8 cellular contexts compared by ENCODE assay signal in genomic region chr17:68794636-68795503, GRCh38.
DNase-seq lines count a peak whose midpoint lies in the region; ATAC-seq and TF ChIP-seq lines count a peak whose summit lies in the region.

No MANE protein-coding gene starts in this region.

- H3K4me1 Mint-ChIP-seq in neural progenitor cell, result peaks cover 26% of the 10 kb centered on the region

- H3K4me2 ChIP-seq in neural progenitor cell, result no peak overlapping the region

- peak; percentile 42 for DNase-seq in SIG-M5 treated with dmso at 0.1 percent for 504 hours (lab: John Stamatoyannopoulos, UW; ENCODE audit: unreplicated experiment)
- DNase-seq in SIG-M5 (lab: John Stamatoyannopoulos, UW), result no peak
- DNase-seq in Peyer's patch, result no peak
- no peak for DNase-seq in neural progenitor cell (ENCODE audit: low spot score)
- DNase-seq in LoVo (ENCODE audit: low spot score), result no peak
- no peak for DNase-seq in iPS-NIHi7 (ENCODE audit: extremely low spot score)

- no peaks in the 10 kb centered on the region for H3F3A ChIP-seq in neural progenitor cell (ENCODE audit: low read depth)

- H3K27ac ChIP-seq in Peyer's patch (peak overlapping the region; percentile 11 to 67 (median 37)), esophagus (ENCODE audit: low read depth in 2 of 2, low read length in 1 of 2) (peak overlapping the region; percentile 7 to 54), neural progenitor cell (no peak overlapping the region)

- H3K27me3 ChIP-seq in Peyer's patch, result no peaks in the 10 kb centered on the region
- no peaks in the 10 kb centered on the region for H3K27me3 ChIP-seq in esophagus (ENCODE audit: control insufficient read depth in 1 of 2, insufficient read depth in 2 of 2, low read length in 2 of 2)
- no peaks in the 10 kb centered on the region for H3K27me3 ChIP-seq in neural progenitor cell

- no peak for ATAC-seq in GM18907 (IDR thresholded peaks at IDR 0.05; ENCODE audit: unreplicated experiment)

- no peak overlapping the region for H3K4me3 Mint-ChIP-seq in neural progenitor cell

- H3K9ac ChIP-seq in neural progenitor cell, result no peak overlapping the region

- no peak for TF ChIP-seq POLR2A in Peyer's patch (IDR thresholded peaks at IDR 0.05)

- peaks cover 30% of the 10 kb centered on the region for H3K9me3 Mint-ChIP-seq in neural progenitor cell

- no peaks in the 10 kb centered on the region for H4K20me1 ChIP-seq in neural progenitor cell (ENCODE audit: low read depth)

- peaks cover 8% of the 10 kb centered on the region for H3K36me3 Mint-ChIP-seq in neural progenitor cell

- peaks cover 8% of the 10 kb centered on the region for H3K27me3 Mint-ChIP-seq in neural progenitor cell (ENCODE audit: insufficient read depth, low read depth)

- TF ChIP-seq CTCF in Peyer's patch (IDR thresholded peaks at IDR 0.05) (peak in 2 of 6 experiments; percentile 24 to 32), neural progenitor cell (IDR thresholded peaks at IDR 0.05) (peak; percentile 27)

- H3K27ac Mint-ChIP-seq in neural progenitor cell, result peak overlapping the region; percentile 75

- peaks cover 0 to 10% (median 0%) of the 10 kb centered on the region in 4 donors for H3K4me1 ChIP-seq in Peyer's patch
- no peaks in the 10 kb centered on the region for H3K4me1 ChIP-seq in esophagus (ENCODE audit: control insufficient read depth in 2 of 2, insufficient read depth in 2 of 2, low read length in 1 of 2)
- peaks cover 5% of the 10 kb centered on the region for H3K4me1 ChIP-seq in neural progenitor cell

- H3K36me3 ChIP-seq in Peyer's patch, result no peaks in the 10 kb centered on the region
- peaks cover 0 to 2% of the 10 kb centered on the region in 2 donors for H3K36me3 ChIP-seq in esophagus (ENCODE audit: control insufficient read depth in 2 of 2, insufficient read depth in 2 of 2, low read length in 1 of 2)
- no peaks in the 10 kb centered on the region for H3K36me3 ChIP-seq in neural progenitor cell

- H3K79me2 ChIP-seq in neural progenitor cell (ENCODE audit: low read depth), result no peaks in the 10 kb centered on the region

- peak overlapping the region; percentile 72 for H2AFZ ChIP-seq in neural progenitor cell (replicated peaks)

- H3K9me3 ChIP-seq in Peyer's patch (no peaks in the 10 kb centered on the region), esophagus (ENCODE audit: control insufficient read depth in 2 of 2, insufficient read depth in 1 of 2, low read depth in 1 of 2, low read length in 1 of 2) (no peaks in the 10 kb centered on the region), neural progenitor cell (ENCODE audit: low read depth) (no peaks in the 10 kb centered on the region)

- H3K4me3 ChIP-seq in Peyer's patch (no peak overlapping the region), esophagus (ENCODE audit: low read depth in 1 of 2, low read length in 2 of 2) (peak overlapping the region in 1 of 2 donors; percentile 17), neural progenitor cell (no peak overlapping the region)

- 30 to 39% methylated on average over 6 of the region's 6 CpGs for WGBS in esophagus, 2 donors
